Comparison of ENCODE assay signal across 1 cellular context in the genomic region with DNA sequence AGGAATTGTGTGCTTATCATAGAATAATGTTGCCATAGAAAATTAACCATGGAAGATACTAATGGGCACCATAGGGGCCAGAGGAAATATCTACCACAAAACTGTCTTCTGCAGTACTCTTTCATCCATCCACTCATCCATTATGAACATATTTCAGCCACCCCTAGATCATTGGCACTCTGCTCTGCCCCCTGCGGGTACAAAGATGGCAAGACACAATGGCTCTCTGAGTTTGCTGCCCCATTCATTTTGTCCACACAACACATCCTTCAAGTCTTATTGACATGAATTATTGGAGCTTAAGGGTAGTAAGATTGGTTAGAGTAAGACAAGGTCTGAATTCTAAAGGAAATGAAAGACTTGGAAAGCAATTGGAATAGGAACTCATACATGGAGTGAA.
TF ChIP-seq lines count a peak whose summit lies in the region.

No MANE protein-coding gene starts in this region.

TF ChIP-seq in GM12878, 131 proteins besides CTCF, POLR2A, EP300 and RAD21 (continued from another document):
- peak; percentile 22; the same call in 1 of the 2 replicates for TF ChIP-seq SMC3 (IDR thresholded peaks at IDR 0.05; ENCODE audit: borderline replicate concordance, low read length)
